In the genomic region with DNA sequence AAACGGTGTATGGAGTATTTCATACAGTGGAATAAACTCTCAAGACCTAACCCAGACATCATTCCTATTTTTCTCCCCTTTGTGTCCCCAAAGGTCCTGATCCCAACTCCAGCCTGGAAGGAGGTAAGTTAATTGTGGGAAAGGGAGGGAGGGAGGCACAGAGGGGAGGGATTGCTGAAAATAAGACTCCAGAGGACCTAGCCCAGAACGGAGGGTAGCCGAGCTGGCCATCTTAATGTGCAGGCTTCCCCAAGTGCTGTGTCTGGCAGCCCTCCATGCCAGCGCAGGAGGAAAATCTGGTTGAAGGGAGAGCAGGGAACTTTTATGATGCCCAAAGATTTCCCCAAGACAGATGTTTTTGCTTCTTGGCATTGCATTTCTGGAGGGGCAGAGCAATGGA, we compare ENCODE assay signal across 8 cellular contexts.
"Had no signal": no experiment of that assay in that cellular context is flagged by ENCODE, and none has a peak within 500 bp of the region (broad histone marks: within the 10 kb centered on the region; RNA-seq: fewer than 3 reads in every experiment).

No MANE protein-coding gene starts in this region.

- H3K9me3 ChIP-seq: HAP-1 had no signal

- H3K27ac ChIP-seq: HL-60 had no signal

- H3K4me3 Mint-ChIP-seq: HFFc6 had no signal

- ATAC-seq: HCT116, K562 had no signal

- H3K36me3 ChIP-seq: HAP-1 had no signal

- DNase-seq: GOT3, H7, HFFc6, IMR-90 had no signal

- H3K4me3 ChIP-seq: HAP-1, K562 had no signal

- H3K27ac Mint-ChIP-seq: HFFc6 had no signal

- FAIRE-seq: K562 had no signal

- H3K9me3 Mint-ChIP-seq: HFFc6 had no signal
